8 cellular contexts compared by ENCODE assay signal in genomic region chr10:22475857-22476600, GRCh38.
A peak's percentile ranks its signal among the peaks of the same experiment; 100 is the strongest.
DNase-seq lines count a peak whose midpoint lies in the region; ATAC-seq and TF ChIP-seq lines count a peak whose summit lies in the region.

No MANE protein-coding gene starts in this region.

- peaks cover 2 to 33% of the 10 kb centered on the region in 2 donors for H3K27me3 ChIP-seq in breast epithelium

- no peak overlapping the region for H3K27ac Mint-ChIP-seq in MCF 10A (ENCODE audit: low read depth, unreplicated experiment)
- H3K27ac Mint-ChIP-seq in activated naive CD4-positive, alpha-beta T cell treated with anti-CD3 and anti-CD28 coated beads, Interleukin-2, amount 10 ng/mL, durations not matched to agents 7 days and 5 days, result peak overlapping the region; percentile 66

- no peak overlapping the region for H3K27ac ChIP-seq in breast epithelium

- TF ChIP-seq POLR2A in breast epithelium (IDR thresholded peaks at IDR 0.05), result no peak

- CTCF ChIA-PET in MCF 10A (lab: Yijun Ruan, JAX), result interaction anchor here (0.5 to 0.6 kb wide), 3 partner anchors 209 to 250 kb away, joined by 3 to 4 read pairs (median 4); no protein-coding TSS in a partner anchor
- CTCF ChIA-PET in activated naive CD4-positive, alpha-beta T cell treated with anti-CD3 and anti-CD28 coated beads, Interleukin-2, amount 10 ng/mL, durations not matched to agents 7 days and 5 days (lab: Charles Lee), result no interaction called here

- no peaks in the 10 kb centered on the region for H3K9me3 Mint-ChIP-seq in MCF 10A (ENCODE audit: unreplicated experiment)
- H3K9me3 Mint-ChIP-seq in activated naive CD4-positive, alpha-beta T cell treated with anti-CD3 and anti-CD28 coated beads, Interleukin-2, amount 10 ng/mL, durations not matched to agents 7 days and 5 days, result no peaks in the 10 kb centered on the region

- no peaks in the 10 kb centered on the region for H3K36me3 ChIP-seq in breast epithelium

- H3K36me3 Mint-ChIP-seq in MCF 10A (ENCODE audit: insufficient read depth, unreplicated experiment), result no peaks in the 10 kb centered on the region
- H3K36me3 Mint-ChIP-seq in activated naive CD4-positive, alpha-beta T cell treated with anti-CD3 and anti-CD28 coated beads, Interleukin-2, amount 10 ng/mL, durations not matched to agents 7 days and 5 days, result peaks cover 1% of the 10 kb centered on the region

- H3K4me1 ChIP-seq in breast epithelium, result no peaks in the 10 kb centered on the region

- DNase-seq in breast epithelium (ENCODE audit: low spot score in 2 of 2) (no peak), MCF 10A (ENCODE audit: unreplicated experiment) (no peak), SIG-M5 (lab: John Stamatoyannopoulos, UW) (no peak)
- peak; percentile 47 for DNase-seq in activated naive CD4-positive, alpha-beta T cell treated with anti-CD3 and anti-CD28 coated beads, Interleukin-2, amount 10 ng/mL, durations not matched to agents 7 days and 5 days
- peak in 2 of 3 donors; percentile 8 to 49 for DNase-seq in stimulated activated CD4-positive, alpha-beta T cell treated with anti-CD3 and anti-CD28 coated beads, Interleukin-12 subunit alpha, Interleukin-12 subunit beta, amount 100 ng/mL, for 48 hours (ENCODE audit: low read depth in 2 of 3, low spot score in 1 of 3)

- BruUV-seq in MCF 10A (replicated peaks; lab: Mats Ljungman, UMichigan), result no TSS peak

- H3K4me3 Mint-ChIP-seq in MCF 10A (ENCODE audit: unreplicated experiment), result no peak overlapping the region
- H3K4me3 Mint-ChIP-seq in activated naive CD4-positive, alpha-beta T cell treated with anti-CD3 and anti-CD28 coated beads, Interleukin-2, amount 10 ng/mL, durations not matched to agents 7 days and 5 days, result peak overlapping the region; percentile 76

- ATAC-seq in GM19324 (IDR thresholded peaks at IDR 0.05; ENCODE audit: low FRiP score, unreplicated experiment) (no peak), HG03095 (IDR thresholded peaks at IDR 0.05; ENCODE audit: unreplicated experiment) (no peak)

- H3K4me3 ChIP-seq in breast epithelium (peak overlapping the region; percentile 38 to 67 (median 46)), iPS-11a (ENCODE audit: low read depth, low read length) (peak overlapping the region; percentile 20)

- POLR2A ChIA-PET in MCF 10A (lab: Yijun Ruan, JAX), result interaction anchor here (0.8 kb wide), 1 partner anchor 25 kb away, joined by 3 read pairs; no protein-coding TSS in a partner anchor

- TF ChIP-seq CTCF in breast epithelium (IDR thresholded peaks at IDR 0.05) (no peak), MCF 10A (IDR thresholded peaks at IDR 0.05; ENCODE audit: unreplicated experiment) (no peak)

- H3K9me3 ChIP-seq in breast epithelium, result no peaks in the 10 kb centered on the region

- no peaks in the 10 kb centered on the region for H3K27me3 Mint-ChIP-seq in MCF 10A (ENCODE audit: insufficient read depth, unreplicated experiment)
- peaks cover 82% of the 10 kb centered on the region for H3K27me3 Mint-ChIP-seq in activated naive CD4-positive, alpha-beta T cell treated with anti-CD3 and anti-CD28 coated beads, Interleukin-2, amount 10 ng/mL, durations not matched to agents 7 days and 5 days

- intact Hi-C loops in breast epithelium (cut with DNase I; ENCODE audit: low total_unique reads), result no loop called here
- intact Hi-C loops in MCF 10A (cut with micrococcal nuclease), result no loop called here

- H3K4me1 Mint-ChIP-seq in MCF 10A (ENCODE audit: insufficient read depth, unreplicated experiment), result peaks cover 16% of the 10 kb centered on the region
- peaks cover 18% of the 10 kb centered on the region for H3K4me1 Mint-ChIP-seq in activated naive CD4-positive, alpha-beta T cell treated with anti-CD3 and anti-CD28 coated beads, Interleukin-2, amount 10 ng/mL, durations not matched to agents 7 days and 5 days

Comparison
In these comparisons a context has a peak if more than half of its experiments do, and no peak if none do; other contexts are left out.
1. DNase-seq: peak in activated naive CD4-positive, alpha-beta T cell treated with anti-CD3 and anti-CD28 coated beads, Interleukin-2, amount 10 ng/mL, durations not matched to agents 7 days and 5 days (single experiment) and stimulated activated CD4-positive, alpha-beta T cell treated with anti-CD3 and anti-CD28 coated beads, Interleukin-12 subunit alpha, Interleukin-12 subunit beta, amount 100 ng/mL, for 48 hours (2 of 3); none in breast epithelium (0 of 2), MCF 10A (single experiment) and SIG-M5 (single experiment).